In the genomic region with DNA sequence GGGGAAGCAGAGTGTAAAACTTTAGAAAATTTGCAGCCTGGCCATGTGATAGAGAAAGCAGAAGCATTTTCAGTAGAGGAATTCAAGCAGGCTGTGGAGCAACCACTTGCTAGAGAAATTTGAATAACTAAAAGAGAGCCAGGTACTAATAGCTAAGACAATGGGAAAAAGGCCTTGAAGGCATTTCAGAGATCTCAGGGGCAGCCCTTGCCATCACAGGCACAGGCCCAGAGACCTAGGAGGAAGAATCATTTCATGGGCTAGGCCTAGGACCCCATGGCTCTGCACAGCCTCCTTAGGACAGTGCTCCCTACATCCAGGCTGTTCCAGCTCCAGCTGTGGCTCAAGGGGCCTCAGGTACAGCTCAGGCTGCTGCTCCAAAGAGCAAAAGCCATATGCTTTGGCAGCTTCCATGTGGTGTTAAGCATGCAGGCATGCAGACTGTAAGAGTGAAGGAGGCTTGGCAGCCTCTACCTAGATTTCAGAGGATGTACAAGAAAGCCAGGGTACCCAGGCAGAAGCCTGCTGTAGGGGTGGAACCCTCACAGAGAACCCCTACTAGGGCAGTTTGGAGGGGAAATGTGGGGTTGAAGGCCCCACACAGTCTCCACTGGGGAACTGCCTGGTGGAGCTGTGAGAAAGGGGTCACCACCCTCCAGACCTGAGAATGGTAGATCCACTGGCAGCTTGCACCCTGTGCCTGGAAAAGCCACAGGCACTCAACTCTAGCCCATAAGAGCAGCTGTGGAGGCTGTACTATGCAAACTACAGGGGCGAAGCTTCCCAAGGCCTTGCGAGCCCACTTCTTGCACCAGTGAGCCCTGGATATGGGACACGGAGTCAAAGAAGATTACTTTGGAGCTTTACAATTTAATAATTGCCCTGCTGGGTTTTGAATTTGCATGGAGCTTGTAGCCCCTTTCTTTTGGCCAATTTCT, we compare ENCODE assay signal across 22 cellular contexts. TPM values are rescaled to one million over a fixed set of nuclear protein-coding genes. Genes with fewer than 3 reads are reported as not detected.
DNase-seq lines count a peak whose midpoint lies in the region; ATAC-seq and TF ChIP-seq lines count a peak whose summit lies in the region.
"Had no signal": no experiment of that assay in that cellular context is flagged by ENCODE, and none has a peak within 500 bp of the region (broad histone marks: within the 10 kb centered on the region; RNA-seq: fewer than 3 reads in every experiment).

No MANE protein-coding gene starts in this region.

- TF ChIP-seq POLR2A in upper lobe of left lung (IDR thresholded peaks at IDR 0.05): no peak

- H3K27ac ChIP-seq in lower lobe of right lung (peak overlapping the region; percentile 38), upper lobe of left lung (peak overlapping the region in 3 of 4 donors; percentile 60 to 62 (median 60))
- H3K27ac ChIP-seq: PC-9, psoas muscle, SJSA1 had no signal

- peak overlapping the region in 2 of 3 donors; percentile 17 to 62 for H3K27ac Mint-ChIP-seq in IgD-negative memory B cell
- no peak overlapping the region for H3K27ac Mint-ChIP-seq in activated T-helper 1 cell treated with anti-CD3 and anti-CD28 coated beads, Interleukin-12 subunit alpha, Interleukin-12 subunit beta, Interleukin-2, Interleukin-4 antibody, amounts not matched to agents 30 ng/mL and 10 ng/mL and 1 ng/mL, durations not matched to agents 14 hours and 24 hours and 36 hours
- H3K27ac Mint-ChIP-seq: activated naive CD8-positive, alpha-beta T cell treated with anti-CD3 and anti-CD28 coated beads for 36 hours; activated T-helper 17 cell treated with anti-CD3 and anti-CD28 coated beads, Interleukin-2, amount 50 U/mL, for 72 hours had no signal

- DNase-seq in SKM-1 (lab: John Stamatoyannopoulos, UW; ENCODE audit: unreplicated experiment): peak; percentile 57
- no peak for DNase-seq in lower lobe of right lung
- no peak for DNase-seq in upper lobe of left lung
- no peak for DNase-seq in AG08395 (ENCODE audit: low spot score)
- DNase-seq in activated T-helper 1 cell treated with anti-CD3 and anti-CD28 coated beads, Interleukin-12 subunit alpha, Interleukin-12 subunit beta, Interleukin-2, Interleukin-4 antibody, amounts not matched to agents 30 ng/mL and 10 ng/mL and 1 ng/mL, durations not matched to agents 14 hours and 24 hours and 36 hours (ENCODE audit: low spot score): no peak
- DNase-seq: activated CD4-positive, alpha-beta T cell treated with anti-CD3 and anti-CD28 coated beads, Interleukin-2, amount 50 U/mL, for 1 hour; activated naive CD8-positive, alpha-beta T cell treated with anti-CD3 and anti-CD28 coated beads for 36 hours; CD8-positive, alpha-beta memory T cell; foreskin fibroblast; left ventricle myocardium superior; NCI-H1436; NCI-H69; PC-9; psoas muscle; stimulated activated CD4-positive, alpha-beta T cell treated with anti-CD3 and anti-CD28 coated beads, Interleukin-2, amount 100 ng/mL, for 24 hours; stimulated activated naive CD4-positive, alpha-beta T cell treated with Interleukin-2 at 50 U/mL for 16 hours; T-helper 2 cell had no signal

- no peaks in the 10 kb centered on the region for H3K27me3 Mint-ChIP-seq in IgD-negative memory B cell
- H3K27me3 Mint-ChIP-seq in activated T-helper 1 cell treated with anti-CD3 and anti-CD28 coated beads, Interleukin-12 subunit alpha, Interleukin-12 subunit beta, Interleukin-2, Interleukin-4 antibody, amounts not matched to agents 30 ng/mL and 10 ng/mL and 1 ng/mL, durations not matched to agents 14 hours and 24 hours and 36 hours (ENCODE audit: insufficient read depth): peaks cover 12% of the 10 kb centered on the region
- H3K27me3 Mint-ChIP-seq: activated naive CD8-positive, alpha-beta T cell treated with anti-CD3 and anti-CD28 coated beads for 36 hours; activated T-helper 17 cell treated with anti-CD3 and anti-CD28 coated beads, Interleukin-2, amount 50 U/mL, for 72 hours had no signal

- intact Hi-C loops in lower lobe of right lung (cut with DNase I): no loop called here
- intact Hi-C loops in activated T-helper 1 cell treated with anti-CD3 and anti-CD28 coated beads, Interleukin-12 subunit alpha, Interleukin-12 subunit beta, Interleukin-2, Interleukin-4 antibody, amounts not matched to agents 30 ng/mL and 10 ng/mL and 1 ng/mL, durations not matched to agents 14 hours and 24 hours and 36 hours (cut with micrococcal nuclease): no loop called here

- H3K27me3 ChIP-seq in lower lobe of right lung (ENCODE audit: low read depth) (no peaks in the 10 kb centered on the region), upper lobe of left lung (no peaks in the 10 kb centered on the region)
- H3K27me3 ChIP-seq: SJSA1 had no signal

- H3K9me3 ChIP-seq in lower lobe of right lung (no peaks in the 10 kb centered on the region), upper lobe of left lung (no peaks in the 10 kb centered on the region)
- H3K9me3 ChIP-seq: psoas muscle, SJSA1 had no signal

- H3K4me1 Mint-ChIP-seq in IgD-negative memory B cell: peaks cover 8 to 9% (median 9%) of the 10 kb centered on the region in 3 donors
- no peaks in the 10 kb centered on the region for H3K4me1 Mint-ChIP-seq in activated T-helper 1 cell treated with anti-CD3 and anti-CD28 coated beads, Interleukin-12 subunit alpha, Interleukin-12 subunit beta, Interleukin-2, Interleukin-4 antibody, amounts not matched to agents 30 ng/mL and 10 ng/mL and 1 ng/mL, durations not matched to agents 14 hours and 24 hours and 36 hours (ENCODE audit: low read depth)
- H3K4me1 Mint-ChIP-seq: activated naive CD8-positive, alpha-beta T cell treated with anti-CD3 and anti-CD28 coated beads for 36 hours; activated T-helper 17 cell treated with anti-CD3 and anti-CD28 coated beads, Interleukin-2, amount 50 U/mL, for 72 hours; CD8-positive, alpha-beta memory T cell; neural crest cell had no signal

- 95 to 100% methylated on average over 3 of the region's 3 CpGs for WGBS in upper lobe of left lung, 2 donors

- no peak for TF ChIP-seq CTCF in lower lobe of right lung (IDR thresholded peaks at IDR 0.05)
- no peak for TF ChIP-seq CTCF in upper lobe of left lung (IDR thresholded peaks at IDR 0.05)

- H3K4me1 ChIP-seq in lower lobe of right lung (no peaks in the 10 kb centered on the region), upper lobe of left lung (peaks cover 0 to 3% (median 0%) of the 10 kb centered on the region in 4 donors)
- H3K4me1 ChIP-seq: SJSA1 had no signal

- TF ChIP-seq EP300 in upper lobe of left lung (IDR thresholded peaks at IDR 0.05): no peak

- H3K36me3 ChIP-seq in lower lobe of right lung (no peaks in the 10 kb centered on the region), upper lobe of left lung (no peaks in the 10 kb centered on the region)
- H3K36me3 ChIP-seq: SJSA1 had no signal

- H3K4me3 ChIP-seq in lower lobe of right lung (no peak overlapping the region), upper lobe of left lung (no peak overlapping the region)
- H3K4me3 ChIP-seq: PC-9, psoas muscle, SJSA1 had no signal

- H3K36me3 Mint-ChIP-seq in IgD-negative memory B cell: peaks cover 10% of the 10 kb centered on the region
- H3K36me3 Mint-ChIP-seq in activated T-helper 1 cell treated with anti-CD3 and anti-CD28 coated beads, Interleukin-12 subunit alpha, Interleukin-12 subunit beta, Interleukin-2, Interleukin-4 antibody, amounts not matched to agents 30 ng/mL and 10 ng/mL and 1 ng/mL, durations not matched to agents 14 hours and 24 hours and 36 hours (ENCODE audit: low read depth): no peaks in the 10 kb centered on the region

- no peaks in the 10 kb centered on the region for H3K9me3 Mint-ChIP-seq in IgD-negative memory B cell
- H3K9me3 Mint-ChIP-seq in activated T-helper 1 cell treated with anti-CD3 and anti-CD28 coated beads, Interleukin-12 subunit alpha, Interleukin-12 subunit beta, Interleukin-2, Interleukin-4 antibody, amounts not matched to agents 30 ng/mL and 10 ng/mL and 1 ng/mL, durations not matched to agents 14 hours and 24 hours and 36 hours: no peaks in the 10 kb centered on the region
- H3K9me3 Mint-ChIP-seq: activated naive CD8-positive, alpha-beta T cell treated with anti-CD3 and anti-CD28 coated beads for 36 hours; activated T-helper 17 cell treated with anti-CD3 and anti-CD28 coated beads, Interleukin-2, amount 50 U/mL, for 72 hours had no signal

- H3K4me3 Mint-ChIP-seq in IgD-negative memory B cell: no peak overlapping the region
- no peak overlapping the region for H3K4me3 Mint-ChIP-seq in activated T-helper 1 cell treated with anti-CD3 and anti-CD28 coated beads, Interleukin-12 subunit alpha, Interleukin-12 subunit beta, Interleukin-2, Interleukin-4 antibody, amounts not matched to agents 30 ng/mL and 10 ng/mL and 1 ng/mL, durations not matched to agents 14 hours and 24 hours and 36 hours
- H3K4me3 Mint-ChIP-seq: activated naive CD8-positive, alpha-beta T cell treated with anti-CD3 and anti-CD28 coated beads for 36 hours; activated T-helper 17 cell treated with anti-CD3 and anti-CD28 coated beads, Interleukin-2, amount 50 U/mL, for 72 hours; neural crest cell had no signal

- ATAC-seq in lower lobe of right lung: no peak
- ATAC-seq in upper lobe of left lung (ENCODE audit: low FRiP score in 2 of 2): peak in 1 of 2 donors; percentile 13
- ATAC-seq in GM21447 (IDR thresholded peaks at IDR 0.05; ENCODE audit: unreplicated experiment): no peak
- ATAC-seq: activated T-helper 17 cell treated with anti-CD3 and anti-CD28 coated beads, Interleukin-2, amount 50 U/mL, for 72 hours; left ventricle myocardium superior had no signal

RNA-seq across cellular contexts. Expression of a gene that starts 14.4 kb away (rescaled TPM):
- polyA plus RNA-seq in IgD-negative memory B cell: 1.9 TPM
- total RNA-seq in lower lobe of right lung (12.6 TPM), upper lobe of left lung (10 to 100 TPM in 4 of 6 donors, 1 to 10 TPM in 2; 7.9 to 22.0 (median 12.7) TPM)
- 4.3 and 6.2 TPM in 2 replicates for total RNA-seq in activated T-helper 1 cell treated with anti-CD3 and anti-CD28 coated beads, Interleukin-12 subunit alpha, Interleukin-12 subunit beta, Interleukin-2, Interleukin-4 antibody, amounts not matched to agents 30 ng/mL and 10 ng/mL and 1 ng/mL, durations not matched to agents 14 hours and 24 hours and 36 hours
